In genomic region chr3:152779649-152780048, GRCh38 we compare ENCODE assay signal across 16 cellular contexts. TPM values are rescaled to one million over a fixed set of nuclear protein-coding genes. Genes with fewer than 3 reads are reported as not detected.
DNase-seq lines count a peak whose midpoint lies in the region; ATAC-seq, FAIRE-seq and TF ChIP-seq lines count a peak whose summit lies in the region.
"Had no signal": no experiment of that assay in that cellular context is flagged by ENCODE, and none has a peak within 500 bp of the region (broad histone marks: within the 10 kb centered on the region; RNA-seq: fewer than 3 reads in every experiment).

No MANE protein-coding gene starts in this region.

- FAIRE-seq in GM12892 (lab: Jason Lieb, UNC) (peak; percentile 79), GM19239 (lab: Jason Lieb, UNC) (no peak)

- DNase-seq in GM12892 (ENCODE audit: insufficient read length) (no peak), RPMI7951 (ENCODE audit: low read depth) (peak; percentile 19), fibroblast of the aortic adventitia (ENCODE audit: low read depth) (peak; percentile 57), renal cortical epithelial cell (ENCODE audit: low read depth) (peak; percentile 1), pons (ENCODE audit: low spot score) (no peak), NCI-H345 treated with DMSO at 0.1 percent for 48 hours (lab: John Stamatoyannopoulos, UW; ENCODE audit: unreplicated experiment) (no peak), GM19239 (ENCODE audit: insufficient read length, low spot score) (no peak)
- DNase-seq: activated T-cell treated with anti-CD3 and anti-CD28 coated beads, Interleukin-2, amount 50 U/mL, for 72 hours; anterior cingulate cortex; Caco-2; hypothalamus; mucosa of descending colon; NCI-H1930; right cardiac atrium had no signal

- no peak for TF ChIP-seq POLR2A in GM12892 (IDR thresholded peaks at IDR 0.05; ENCODE audit: low read depth, low read length)

- no peak overlapping the region for H3K4me3 ChIP-seq in fibroblast of the aortic adventitia (ENCODE audit: low read depth, low read length)
- H3K4me3 ChIP-seq: mucosa of descending colon had no signal

- ATAC-seq in GM21786 (IDR thresholded peaks at IDR 0.05; ENCODE audit: unreplicated experiment) = no peak
- ATAC-seq: activated CD4-positive, CD25-positive, alpha-beta regulatory T cell treated with anti-CD3 and anti-CD28 coated beads, Interleukin-2, amount 50 U/mL, for 24 hours; activated T-cell treated with anti-CD3 and anti-CD28 coated beads, Interleukin-2, amount 50 U/mL, for 72 hours; mucosa of descending colon; right cardiac atrium had no signal

- TF ChIP-seq CTCF in fibroblast of the aortic adventitia (IDR thresholded peaks at IDR 0.05; ENCODE audit: insufficient read depth, low read length) = no peak

RNA-seq across cellular contexts. Expression of gene P2RY1, which starts 55.3 kb away (rescaled TPM):
- polyA plus RNA-seq in GM12892 (2012; ENCODE audit: missing spikeins) = 2.8 TPM
- 0.29 and 0.48 TPM in 2 replicates for total RNA-seq in RPMI7951 (2014; rRNA removed; shearing (Covaris generic))
- total RNA-seq in fibroblast of the aortic adventitia (ENCODE audit: low replicate concordance) (0.81 and 1.1 TPM in 2 replicates), renal cortical epithelial cell (0.05 and 0.17 TPM in 2 replicates)

Comparison
In these comparisons a context has a peak if more than half of its experiments do, and no peak if none do; other contexts are left out.
1. DNase-seq: peak in RPMI7951 (single experiment), fibroblast of the aortic adventitia (single experiment) and renal cortical epithelial cell (single experiment); none in GM12892 (single experiment), pons (single experiment), NCI-H345 treated with DMSO at 0.1 percent for 48 hours (single experiment) and GM19239 (single experiment).